Comparison of ENCODE assay signal across 11 cellular contexts in genomic region chr6:161369339-161369738, GRCh38.
DNase-seq lines count a peak whose midpoint lies in the region; ATAC-seq, FAIRE-seq and TF ChIP-seq lines count a peak whose summit lies in the region.
"Had no signal": no experiment of that assay in that cellular context is flagged by ENCODE, and none has a peak within 500 bp of the region (broad histone marks: within the 10 kb centered on the region; RNA-seq: fewer than 3 reads in every experiment).

No MANE protein-coding gene starts in this region.

- no peak overlapping the region for H2BK12ac ChIP-seq in H1 (ENCODE audit: low read depth, low read length)

- H3K4me2 ChIP-seq in H1 (ENCODE audit: insufficient read depth in 1 of 2, low read depth in 2 of 2, low read length in 2 of 2) = no peak overlapping the region
- H3K4me2 ChIP-seq: smooth muscle cell had no signal

- TF ChIP-seq RAD21 in H1 (IDR thresholded peaks at IDR 0.05 in 1 of 2, conservative IDR thresholded peaks at IDR 0.05 in 1 of 2; ENCODE audit: low read depth in 2 of 2, low read length in 2 of 2) = no peak

- no peak overlapping the region for H3K23ac ChIP-seq in H1 (ENCODE audit: insufficient read length)

- H3K9ac ChIP-seq in H1 (replicated peaks in 1 of 4; ENCODE audit: extremely low read depth in 1 of 4, low read depth in 3 of 4, low read length in 3 of 4) = no peak overlapping the region

- H3K36me3 ChIP-seq in H1 (ENCODE audit: control insufficient read depth in 2 of 4, insufficient read depth in 4 of 4, low read length in 3 of 4) (no peaks in the 10 kb centered on the region), gastroesophageal sphincter (no peaks in the 10 kb centered on the region)

- POLR2A ChIA-PET in H1 (lab: Charles Lee; ENCODE audit: partially characterized antibody) = interaction anchor here (1.3 kb wide), 1 partner anchor 95 kb away, joined by 4 read pairs; the partner anchor contains the start of gene AGPAT4

- H3K9me3 ChIP-seq in H1 (ENCODE audit: insufficient read depth in 2 of 2, low read depth in 1 of 2, low read length in 1 of 2) = no peaks in the 10 kb centered on the region
- H3K9me3 ChIP-seq in gastroesophageal sphincter = peaks cover 0 to 6% (median 0%) of the 10 kb centered on the region in 3 donors

- H3K27ac ChIP-seq in H1 (ENCODE audit: low read depth, low read length) (no peak overlapping the region), gastroesophageal sphincter (no peak overlapping the region)

- no peak overlapping the region for H2AFZ ChIP-seq in H1 (ENCODE audit: low read length)

- H3K27me3 ChIP-seq in H1 (replicated peaks in 1 of 4; ENCODE audit: control insufficient read depth in 3 of 4, extremely low read depth in 1 of 4, insufficient read depth in 3 of 4, low read length in 3 of 4) (no peaks in the 10 kb centered on the region), gastroesophageal sphincter (no peaks in the 10 kb centered on the region)

- no peak overlapping the region for H4K5ac ChIP-seq in H1 (ENCODE audit: insufficient read length, low read depth, low read length)

- H2AK5ac ChIP-seq in H1 (ENCODE audit: low read depth, low read length) = no peak overlapping the region

- no peak overlapping the region for H3K4me3 ChIP-seq in NB4 (ENCODE audit: low read depth, low read length)
- H3K4me3 ChIP-seq in H1 (ENCODE audit: extremely low read depth in 1 of 4, insufficient read depth in 2 of 4, low read depth in 3 of 4, low read length in 4 of 4) = no peak overlapping the region
- no peak overlapping the region for H3K4me3 ChIP-seq in gastroesophageal sphincter
- H3K4me3 ChIP-seq: smooth muscle cell had no signal

- no peaks in the 10 kb centered on the region for H3K79me1 ChIP-seq in H1 (ENCODE audit: low read depth, low read length)

- H4K8ac ChIP-seq in H1 (ENCODE audit: extremely low read depth, insufficient read depth, low read length) = no peak overlapping the region

- WGBS in H1 (ENCODE audit: extremely low coverage in 1 of 2, insufficient coverage in 1 of 2, insufficient read length in 1 of 2, insufficient replicate concordance in 2 of 2, low coverage in 1 of 2, low lambda C conversion rate in 2 of 2, missing lambda C conversion rate in 1 of 2), 2 experiments = 92% methylated on average over 13 of the region's 13 CpGs; no CpG with 5 or more reads in 1 of the 2 experiments
- WGBS in gastroesophageal sphincter (ENCODE audit: low coverage in 1 of 2), 2 donors = 91 to 92% methylated on average over 9 to 13 of the region's 13 CpGs

- peaks cover 4% of the 10 kb centered on the region; the same call in 1 of the 2 replicates for H3K23me2 ChIP-seq in H1 (ENCODE audit: low read depth, low read length)

- no peak for FAIRE-seq in H1 (lab: Jason Lieb, UNC)

- no peak overlapping the region for H3K56ac ChIP-seq in H1 (replicated peaks; ENCODE audit: insufficient read length, low read depth, low read length)

- DNase-seq in ELF-1 (ENCODE audit: low read depth, low spot score) = peak; percentile 18
- peak; percentile 88 for DNase-seq in NB4 (ENCODE audit: low read depth)
- DNase-seq in H1 (ENCODE audit: low read depth in 1 of 2, low spot score in 2 of 2) = no peak
- DNase-seq in non-pigmented ciliary epithelial cell (ENCODE audit: low read depth) = peak; percentile 69
- DNase-seq in hypothalamus (lab: John Stamatoyannopoulos, UW) = no peak
- DNase-seq: activated naive CD4-positive, alpha-beta T cell treated with anti-CD3 and anti-CD28 coated beads, Interleukin-2, amount 10 ng/mL, durations not matched to agents 7 days and 5 days; Kasumi-1 had no signal

- TF ChIP-seq EP300 in H1 (IDR thresholded peaks at IDR 0.05; ENCODE audit: borderline replicate concordance in 1 of 2, low read depth in 2 of 2, low read length in 2 of 2) = no peak
- TF ChIP-seq EP300 in gastroesophageal sphincter (IDR thresholded peaks at IDR 0.05) = no peak

- H3K4me1 ChIP-seq in H1 (replicated peaks in 1 of 4; ENCODE audit: control insufficient read depth in 3 of 4, insufficient read depth in 4 of 4, low read length in 3 of 4) (no peaks in the 10 kb centered on the region; a peak in 2 of 7 replicates), gastroesophageal sphincter (peaks cover 0 to 7% (median 0%) of the 10 kb centered on the region in 3 donors)

- TF ChIP-seq POLR2A in NB4 (IDR thresholded peaks at IDR 0.05; ENCODE audit: extremely low read depth, insufficient read length) = no peak
- TF ChIP-seq POLR2A in H1 (IDR thresholded peaks at IDR 0.05; ENCODE audit: control extremely low read depth in 1 of 2, low read depth in 2 of 2, low read length in 2 of 2) = no peak
- TF ChIP-seq POLR2A in gastroesophageal sphincter (IDR thresholded peaks at IDR 0.05) = no peak

- no peak for TF ChIP-seq CTCF in NB4 (IDR thresholded peaks at IDR 0.05; ENCODE audit: low read depth, low read length)
- TF ChIP-seq CTCF in H1 (IDR thresholded peaks at IDR 0.05; ENCODE audit: control extremely low read depth in 1 of 3, insufficient read depth in 1 of 3, low read depth in 1 of 3, low read length in 3 of 3) = no peak
- TF ChIP-seq CTCF in gastroesophageal sphincter (IDR thresholded peaks at IDR 0.05) = no peak

- no peak overlapping the region for H2BK15ac ChIP-seq in H1 (ENCODE audit: low read length)

- H3K14ac ChIP-seq in H1 (ENCODE audit: insufficient read length) = no peak overlapping the region

- H4K20me1 ChIP-seq in H1 (replicated peaks in 1 of 2; ENCODE audit: control insufficient read depth in 1 of 2, insufficient read depth in 2 of 2, low read length in 2 of 2) = peaks cover 0 to 4% of the 10 kb centered on the region in 2 experiments

- no peak overlapping the region for H3K4ac ChIP-seq in H1 (replicated peaks; ENCODE audit: insufficient read length, low read depth, low read length)

- H2BK120ac ChIP-seq in H1 (replicated peaks; ENCODE audit: low read depth, low read length) = no peak overlapping the region

- no peaks in the 10 kb centered on the region; a peak in 1 of 4 replicates for H3K79me2 ChIP-seq in H1 (ENCODE audit: control insufficient read depth in 1 of 2, insufficient read depth in 2 of 2, low read length in 2 of 2)

- H3K18ac ChIP-seq in H1 (ENCODE audit: extremely low read depth, low read length) = no peak overlapping the region

- CTCF ChIA-PET in H1 (lab: Charles Lee; ENCODE audit: partially characterized antibody) = interaction anchor here (0.6 to 6.8 kb wide), 9 partner anchors 10 to 268 kb away, joined by 3 to 57 read pairs (median 4); no protein-coding TSS in a partner anchor

- no peak for ATAC-seq in gastroesophageal sphincter
- ATAC-seq in GM18870 (IDR thresholded peaks at IDR 0.05; ENCODE audit: unreplicated experiment) = no peak
- no peak for ATAC-seq in GM19324 (IDR thresholded peaks at IDR 0.05; ENCODE audit: low FRiP score, unreplicated experiment)

- no peak overlapping the region for H2BK5ac ChIP-seq in H1 (ENCODE audit: low read depth, low read length)

- no peak overlapping the region for H4K91ac ChIP-seq in H1 (replicated peaks; ENCODE audit: insufficient read length, low read length)

- H2BK20ac ChIP-seq in H1 (ENCODE audit: low read length) = no peak overlapping the region

TF ChIP-seq in H1, 55 proteins besides CTCF, POLR2A, EP300 and RAD21:
- TF ChIP-seq E2F6 (IDR thresholded peaks at IDR 0.05) (peak; percentile 23; the same call in 1 of the 2 replicates), CEBPB (IDR thresholded peaks at IDR 0.05; ENCODE audit: low read depth, low read length) (peak; percentile 60; the same call in 1 of the 2 replicates), JUN (IDR thresholded peaks at IDR 0.05; ENCODE audit: low read depth, low read length) (no peak)

Comparison
In these comparisons a context has a peak if more than half of its experiments do, and no peak if none do; other contexts are left out.
1. DNase-seq: peak in ELF-1 (single experiment), NB4 (single experiment) and non-pigmented ciliary epithelial cell (single experiment); none in H1 (0 of 2) and hypothalamus (0 of 51).